Comparison of ENCODE assay signal across 1 cellular context in genomic region chr10:88066876-88067275, GRCh38.
TF ChIP-seq lines count a peak whose summit lies in the region.

No MANE protein-coding gene starts in this region.

TF ChIP-seq in GM12878, 131 proteins besides CTCF, POLR2A, EP300 and RAD21 (continued from another document):
- TF ChIP-seq ATF2 (IDR thresholded peaks at IDR 0.05; ENCODE audit: low read length) = peak; percentile 77
